ENCODE assay signal across 8 cellular contexts in genomic region chr4:177309525-177310371, GRCh38. TPM values are rescaled to one million over a fixed set of nuclear protein-coding genes. Genes with fewer than 3 reads are reported as not detected.
A peak's percentile ranks its signal among the peaks of the same experiment; 100 is the strongest.
DNase-seq lines count a peak whose midpoint lies in the region; ATAC-seq and TF ChIP-seq lines count a peak whose summit lies in the region.

TSS of gene NEIL3 (plus strand) at chr4:177309874. CDS start at chr4:177309954, 80 bp downstream.

- H3K4me2 ChIP-seq in OCI-LY3 (ENCODE audit: low read length), result peak within 1 kb of the TSS; percentile 74

- peak; percentile 83 for TF ChIP-seq POLR2A in erythroblast (IDR thresholded peaks at IDR 0.05; ENCODE audit: low read length)

- peaks cover 47% of the 10 kb centered on the region for H3K79me2 ChIP-seq in OCI-LY3 (ENCODE audit: low read length)

- H3K4me3 ChIP-seq in HUES64 (ENCODE audit: low read length) (peak within 1 kb of the TSS; percentile 95), OCI-LY3 (ENCODE audit: low read length) (peak within 1 kb of the TSS; percentile 88), mucosa of stomach (ENCODE audit: low read length) (peak within 1 kb of the TSS; percentile 69)

- H4K20me1 ChIP-seq in OCI-LY3 (ENCODE audit: insufficient read depth, low read length), result no peaks in the 10 kb centered on the region

- no peaks in the 10 kb centered on the region for H3K9me3 ChIP-seq in HUES64 (ENCODE audit: insufficient read depth, low read depth, low read length)
- no peaks in the 10 kb centered on the region for H3K9me3 ChIP-seq in OCI-LY3 (ENCODE audit: insufficient read depth, low read length)
- H3K9me3 ChIP-seq in mucosa of stomach (ENCODE audit: control insufficient read depth, low read length), result no peaks in the 10 kb centered on the region

- peak within 1 kb of the TSS; percentile 88 for H3K9ac ChIP-seq in HUES64 (ENCODE audit: low read depth, low read length)
- H3K9ac ChIP-seq in OCI-LY3 (ENCODE audit: low read length), result peak within 1 kb of the TSS; percentile 81
- peak within 1 kb of the TSS; percentile 49 for H3K9ac ChIP-seq in mucosa of stomach (ENCODE audit: low read length)

- peak within 1 kb of the TSS; percentile 79 for H3K27ac ChIP-seq in HUES64 (ENCODE audit: low read depth, low read length)
- H3K27ac ChIP-seq in OCI-LY3 (ENCODE audit: low read length), result peak within 1 kb of the TSS; percentile 61

- peak within 1 kb of the TSS; percentile 99 for H2AFZ ChIP-seq in OCI-LY3 (ENCODE audit: low read depth, low read length)

- no peak for TF ChIP-seq CTCF in OCI-LY3 (IDR thresholded peaks at IDR 0.05; ENCODE audit: low read depth, low read length)

- 3% methylated on average over 52 of the region's 52 CpGs for WGBS in HUES64

- peak; percentile 92 for DNase-seq in DMS 273 (lab: John Stamatoyannopoulos, UW; ENCODE audit: unreplicated experiment)
- DNase-seq in activated CD8-positive, alpha-beta memory T cell treated with anti-CD3 and anti-CD28 coated beads, Interleukin-2, amount 50 U/mL, for 48 hours, result peak; percentile 98
- DNase-seq in erythroblast (lab: John Stamatoyannopoulos, UW), result peak; percentile 94 to 95
- peak; percentile 98 for DNase-seq in stimulated activated CD8-positive, alpha-beta memory T cell treated with anti-CD3 and anti-CD28 coated beads, Interleukin-4, amount 100 ng/mL, for 48 hours

- H3K36me3 ChIP-seq in HUES64 (ENCODE audit: insufficient read depth, low read length) (no peaks in the 10 kb centered on the region), OCI-LY3 (replicated peaks; ENCODE audit: low read depth, low read length) (peaks cover 20% of the 10 kb centered on the region), mucosa of stomach (ENCODE audit: control insufficient read depth, insufficient read depth, low read length) (no peaks in the 10 kb centered on the region)

- peak; percentile 92 for ATAC-seq in GM21515 (IDR thresholded peaks at IDR 0.05; ENCODE audit: unreplicated experiment)

- H3K27me3 ChIP-seq in HUES64 (ENCODE audit: insufficient read depth, low read length) (no peaks in the 10 kb centered on the region), OCI-LY3 (ENCODE audit: low read depth, low read length) (no peaks in the 10 kb centered on the region), mucosa of stomach (ENCODE audit: control insufficient read depth, insufficient read depth, low read length) (no peaks in the 10 kb centered on the region)

- peaks cover 5% of the 10 kb centered on the region; the same call in 1 of the 2 replicates for H3K4me1 ChIP-seq in HUES64 (ENCODE audit: insufficient read depth, low read length)
- H3K4me1 ChIP-seq in OCI-LY3 (ENCODE audit: low read length), result peaks cover 19% of the 10 kb centered on the region
- H3K4me1 ChIP-seq in mucosa of stomach (ENCODE audit: control insufficient read depth, insufficient read depth, low read length), result no peaks in the 10 kb centered on the region

RNA-seq across cellular contexts. Expression of gene NEIL3, which starts in this region (rescaled TPM):
- 6.3 TPM for polyA plus RNA-seq in HUES64 (2013, experiment 1 of 2)
- polyA plus RNA-seq in HUES64 (2013, experiment 2 of 2), result 8.2 TPM

Comparison
In these comparisons a context has a peak if more than half of its experiments do, and no peak if none do; other contexts are left out.
1. Peak in every context shown above with its lines: DNase-seq, ATAC-seq, H3K4me3 ChIP-seq and H3K27ac ChIP-seq.